In genomic region chr2:188919824-188920223, GRCh38 we compare ENCODE assay signal across 24 cellular contexts.
DNase-seq lines count a peak whose midpoint lies in the region; ATAC-seq, FAIRE-seq and TF ChIP-seq lines count a peak whose summit lies in the region.
"Had no signal": no experiment of that assay in that cellular context is flagged by ENCODE, and none has a peak within 500 bp of the region (broad histone marks: within the 10 kb centered on the region; RNA-seq: fewer than 3 reads in every experiment).

No MANE protein-coding gene starts in this region.

- TF ChIP-seq CTCF in foreskin fibroblast (IDR thresholded peaks at IDR 0.05; ENCODE audit: low read depth, low read length), result no peak

- ATAC-seq in GM18907 (IDR thresholded peaks at IDR 0.05; ENCODE audit: unreplicated experiment) (peak; percentile 79), HG02763 (IDR thresholded peaks at IDR 0.05; ENCODE audit: unreplicated experiment) (peak; percentile 46), HG03457 (IDR thresholded peaks at IDR 0.05; ENCODE audit: unreplicated experiment) (peak; percentile 75)
- no peak for ATAC-seq in activated CD4-positive, CD25-positive, alpha-beta regulatory T cell treated with anti-CD3 and anti-CD28 coated beads, Interleukin-2, amount 50 U/mL, for 24 hours
- ATAC-seq: activated CD8-positive, alpha-beta T cell treated with anti-CD3 and anti-CD28 coated beads, Interleukin-2, amount 10 ng/mL, durations not matched to agents 7 days and 5 days; activated T-cell treated with anti-CD3 and anti-CD28 coated beads, Interleukin-2, amount 50 U/mL, for 72 hours; naive thymus-derived CD8-positive, alpha-beta T cell had no signal

- peak; percentile 11 for DNase-seq in foreskin melanocyte
- no peak for DNase-seq in foreskin fibroblast
- no peak for DNase-seq in NCI-H446 (lab: John Stamatoyannopoulos, UW)
- no peak for DNase-seq in H54 (ENCODE audit: insufficient read length, low spot score)
- DNase-seq: activated B cell treated with CpG ODN at 0.5 μM for 24 hours; activated CD8-positive, alpha-beta T cell treated with anti-CD3 and anti-CD28 coated beads, Interleukin-2, amount 10 ng/mL, durations not matched to agents 7 days and 5 days; activated naive CD8-positive, alpha-beta T cell treated with anti-CD3 and anti-CD28 coated beads for 36 hours; activated T-cell treated with anti-CD3 and anti-CD28 coated beads, Interleukin-2, amount 50 U/mL, for 72 hours; CD8-positive, alpha-beta memory T cell; DND-41; H9; mesendoderm; naive thymus-derived CD8-positive, alpha-beta T cell; NCI-H1417; NCI-H2171; NCI-H748 treated with DMSO at 0.1 percent for 48 hours; Peyer's patch; stimulated activated CD4-positive, alpha-beta T cell treated with anti-CD3 and anti-CD28 coated beads, Interleukin-2, amount 100 ng/mL, for 24 hours; uterus had no signal

- no peak for TF ChIP-seq POLR2A in H54 (IDR thresholded peaks at IDR 0.05; ENCODE audit: low read depth, low read length)

- H3K4me3 ChIP-seq in foreskin fibroblast (ENCODE audit: low read depth in 1 of 2, low read length in 2 of 2), result no peak overlapping the region
- H3K4me3 ChIP-seq: Peyer's patch, uterus had no signal

- FAIRE-seq in H54 (lab: Jason Lieb, UNC), result no peak
- FAIRE-seq: frontal cortex had no signal

Comparison
In these comparisons a context has a peak if more than half of its experiments do, and no peak if none do; other contexts are left out.
1. ATAC-seq: peak in GM18907 (single experiment), HG02763 (single experiment) and HG03457 (single experiment); none in activated CD4-positive, CD25-positive, alpha-beta regulatory T cell treated with anti-CD3 and anti-CD28 coated beads, Interleukin-2, amount 50 U/mL, for 24 hours (0 of 2).